In the genomic region with DNA sequence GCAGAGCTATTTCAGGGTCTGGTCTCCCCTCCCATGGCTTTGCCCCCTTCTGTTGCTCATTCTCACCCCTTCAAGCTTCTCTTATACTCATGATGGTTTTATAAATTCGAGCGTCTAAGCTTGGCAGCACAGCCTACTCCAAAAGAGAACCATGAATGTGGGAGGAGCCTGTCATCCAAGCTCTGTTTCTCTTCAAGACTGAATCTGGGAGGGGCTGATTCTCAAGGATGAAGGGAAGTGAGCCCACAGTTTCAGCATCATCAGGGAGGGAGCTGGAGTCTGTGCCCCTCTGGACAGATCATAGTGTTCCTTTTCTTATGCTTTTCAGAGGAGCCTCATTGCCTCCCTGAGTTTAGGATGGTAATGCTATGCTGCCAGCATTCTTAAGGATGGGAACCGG, we compare ENCODE assay signal across 17 cellular contexts.
DNase-seq lines count a peak whose midpoint lies in the region; ATAC-seq and TF ChIP-seq lines count a peak whose summit lies in the region.
"Had no signal": no experiment of that assay in that cellular context is flagged by ENCODE, and none has a peak within 500 bp of the region (broad histone marks: within the 10 kb centered on the region; RNA-seq: fewer than 3 reads in every experiment).

No MANE protein-coding gene starts in this region.

- H3K4me3 Mint-ChIP-seq in WTC11: no peak overlapping the region
- no peak overlapping the region for H3K4me3 Mint-ChIP-seq in natural killer cell treated with Interleukin-12 subunit alpha and Interleukin-12 subunit beta and Interleukin-15 and Interleukin-18, amount 100 ng/mL, for 72 hours
- H3K4me3 Mint-ChIP-seq: CD4-positive, alpha-beta memory T cell; HFFc6 had no signal

- WGBS in esophagus muscularis mucosa: 50% methylated on average over 3 of the region's 3 CpGs

- H3K27ac Mint-ChIP-seq in WTC11: peak overlapping the region; percentile 5; the same call in 1 of the 2 replicates
- no peak overlapping the region for H3K27ac Mint-ChIP-seq in natural killer cell treated with Interleukin-12 subunit alpha and Interleukin-12 subunit beta and Interleukin-15 and Interleukin-18, amount 100 ng/mL, for 72 hours
- H3K27ac Mint-ChIP-seq: CD4-positive, alpha-beta memory T cell; HFFc6 had no signal

- POLR2A ChIA-PET in WTC11 (lab: Charles Lee): no interaction called here

- no peaks in the 10 kb centered on the region for H3K27me3 ChIP-seq in esophagus muscularis mucosa
- no peaks in the 10 kb centered on the region for H3K27me3 ChIP-seq in muscle layer of colon (ENCODE audit: control insufficient read depth in 1 of 2, insufficient read depth in 2 of 2, low read length in 2 of 2)
- H3K27me3 ChIP-seq in stomach smooth muscle (ENCODE audit: control insufficient read depth in 1 of 2, insufficient read depth in 2 of 2, low read length in 2 of 2): no peaks in the 10 kb centered on the region

- H3K4me1 Mint-ChIP-seq in WTC11: peaks cover 59% of the 10 kb centered on the region
- no peaks in the 10 kb centered on the region for H3K4me1 Mint-ChIP-seq in natural killer cell treated with Interleukin-12 subunit alpha and Interleukin-12 subunit beta and Interleukin-15 and Interleukin-18, amount 100 ng/mL, for 72 hours (ENCODE audit: low read depth in 2 of 2)
- H3K4me1 Mint-ChIP-seq: CD4-positive, alpha-beta memory T cell had no signal

- H3K36me3 Mint-ChIP-seq in WTC11: peaks cover 6% of the 10 kb centered on the region
- H3K36me3 Mint-ChIP-seq in natural killer cell treated with Interleukin-12 subunit alpha and Interleukin-12 subunit beta and Interleukin-15 and Interleukin-18, amount 100 ng/mL, for 72 hours: no peaks in the 10 kb centered on the region
- H3K36me3 Mint-ChIP-seq: CD4-positive, alpha-beta memory T cell had no signal

- TF ChIP-seq EP300 in esophagus muscularis mucosa (IDR thresholded peaks at IDR 0.05): no peak

- intact Hi-C loops in esophagus muscularis mucosa (cut with DNase I): no loop called here

- TF ChIP-seq CTCF in WTC11 (IDR thresholded peaks at IDR 0.05) (no peak), esophagus muscularis mucosa (IDR thresholded peaks at IDR 0.05) (no peak)

- no peaks in the 10 kb centered on the region for H3K9me3 Mint-ChIP-seq in WTC11
- H3K9me3 Mint-ChIP-seq in natural killer cell treated with Interleukin-12 subunit alpha and Interleukin-12 subunit beta and Interleukin-15 and Interleukin-18, amount 100 ng/mL, for 72 hours: peaks cover 7% of the 10 kb centered on the region

- H3K36me3 ChIP-seq in esophagus muscularis mucosa: no peaks in the 10 kb centered on the region
- no peaks in the 10 kb centered on the region for H3K36me3 ChIP-seq in muscle layer of colon (ENCODE audit: insufficient read depth, low read length)
- H3K36me3 ChIP-seq in stomach smooth muscle (ENCODE audit: control insufficient read depth in 2 of 2, insufficient read depth in 2 of 2, low read length in 2 of 2): no peaks in the 10 kb centered on the region
- H3K36me3 ChIP-seq: HAP-1 had no signal

- TF ChIP-seq POLR2A in esophagus muscularis mucosa (IDR thresholded peaks at IDR 0.05; ENCODE audit: low read depth): no peak

- ATAC-seq in WTC11 (0 out of 2 replicates have a peak, but pooled peaks have one; percentile 6), HG03378 (IDR thresholded peaks at IDR 0.05; ENCODE audit: unreplicated experiment) (no peak)
- no peak for ATAC-seq in natural killer cell treated with Interleukin-12 subunit alpha and Interleukin-12 subunit beta and Interleukin-15 and Interleukin-18, amount 100 ng/mL, for 72 hours

- H3K4me3 ChIP-seq in esophagus muscularis mucosa: no peak overlapping the region
- no peak overlapping the region for H3K4me3 ChIP-seq in muscle layer of colon (ENCODE audit: low read depth in 1 of 2, low read length in 2 of 2)
- H3K4me3 ChIP-seq in stomach smooth muscle (ENCODE audit: low read length in 2 of 2): peak overlapping the region; percentile 32 to 49
- H3K4me3 ChIP-seq: HAP-1 had no signal

- no peaks in the 10 kb centered on the region for H3K9me3 ChIP-seq in esophagus muscularis mucosa
- H3K9me3 ChIP-seq in muscle layer of colon (ENCODE audit: low read length): no peaks in the 10 kb centered on the region
- peaks cover 0 to 1% of the 10 kb centered on the region in 2 donors for H3K9me3 ChIP-seq in stomach smooth muscle (ENCODE audit: control insufficient read depth in 2 of 2, low read length in 2 of 2)
- H3K9me3 ChIP-seq: HAP-1 had no signal

- H3K4me1 ChIP-seq in esophagus muscularis mucosa (peaks cover 0 to 27% (median 11%) of the 10 kb centered on the region in 4 donors), muscle layer of colon (ENCODE audit: insufficient read depth, low read length) (peaks cover 30% of the 10 kb centered on the region), stomach smooth muscle (ENCODE audit: control insufficient read depth, insufficient read depth, low read length) (peaks cover 27% of the 10 kb centered on the region)
- H3K4me1 ChIP-seq: HAP-1 had no signal

- H3K27me3 Mint-ChIP-seq in WTC11 (ENCODE audit: low read depth): no peaks in the 10 kb centered on the region
- no peaks in the 10 kb centered on the region for H3K27me3 Mint-ChIP-seq in natural killer cell treated with Interleukin-12 subunit alpha and Interleukin-12 subunit beta and Interleukin-15 and Interleukin-18, amount 100 ng/mL, for 72 hours

- no peak overlapping the region for H3K9ac ChIP-seq in muscle layer of colon (ENCODE audit: low read length)
- H3K9ac ChIP-seq in stomach smooth muscle (ENCODE audit: low read length in 2 of 2): peak overlapping the region in 1 of 2 donors; percentile 23

- H3K27ac ChIP-seq in esophagus muscularis mucosa (replicated peaks in 1 of 4) (no peak overlapping the region), muscle layer of colon (ENCODE audit: low read depth, low read length) (peak overlapping the region; percentile 65), stomach smooth muscle (ENCODE audit: low read length) (peak overlapping the region; percentile 74)

- CTCF ChIA-PET in WTC11 (lab: Charles Lee): no interaction called here

- DNase-seq in WTC11 (ENCODE audit: low spot score) (no peak), esophagus muscularis mucosa (ENCODE audit: extremely low spot score) (peak; percentile 77), NCI-H187 treated with DMSO at 0.1 percent for 48 hours (lab: John Stamatoyannopoulos, UW) (no peak), cerebellar nuclear complex (lab: John Stamatoyannopoulos, UW) (no peak)
- DNase-seq in natural killer cell treated with Interleukin-12 subunit alpha and Interleukin-12 subunit beta and Interleukin-15 and Interleukin-18, amount 100 ng/mL, for 72 hours (ENCODE audit: low spot score): no peak
- DNase-seq: C1 segment of cervical spinal cord; Calu3; CD4-positive, alpha-beta memory T cell; COR-L47; DMS53; DND-41; GOT3; HFFc6 had no signal

TF ChIP-seq in WTC11, 78 proteins besides CTCF, POLR2A, EP300 and RAD21 (continues in another document):
- no peak for TF ChIP-seq ETV6 (CRISPR knock-in tag; IDR thresholded peaks at IDR 0.05)
- no peak for TF ChIP-seq TEAD4 (CRISPR knock-in tag; IDR thresholded peaks at IDR 0.05)
- TF ChIP-seq, protein P1, sequence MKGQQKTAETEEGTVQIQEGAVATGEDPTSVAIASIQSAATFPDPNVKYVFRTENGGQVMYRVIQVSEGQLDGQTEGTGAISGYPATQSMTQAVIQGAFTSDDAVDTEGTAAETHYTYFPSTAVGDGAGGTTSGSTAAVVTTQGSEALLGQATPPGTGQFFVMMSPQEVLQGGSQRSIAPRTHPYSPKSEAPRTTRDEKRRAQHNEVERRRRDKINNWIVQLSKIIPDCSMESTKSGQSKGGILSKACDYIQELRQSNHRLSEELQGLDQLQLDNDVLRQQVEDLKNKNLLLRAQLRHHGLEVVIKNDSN (CRISPR knock-in tag; IDR thresholded peaks at IDR 0.05): no peak
- no peak for TF ChIP-seq ZNF416 (CRISPR knock-in tag; IDR thresholded peaks at IDR 0.05)
- TF ChIP-seq, protein P2, sequence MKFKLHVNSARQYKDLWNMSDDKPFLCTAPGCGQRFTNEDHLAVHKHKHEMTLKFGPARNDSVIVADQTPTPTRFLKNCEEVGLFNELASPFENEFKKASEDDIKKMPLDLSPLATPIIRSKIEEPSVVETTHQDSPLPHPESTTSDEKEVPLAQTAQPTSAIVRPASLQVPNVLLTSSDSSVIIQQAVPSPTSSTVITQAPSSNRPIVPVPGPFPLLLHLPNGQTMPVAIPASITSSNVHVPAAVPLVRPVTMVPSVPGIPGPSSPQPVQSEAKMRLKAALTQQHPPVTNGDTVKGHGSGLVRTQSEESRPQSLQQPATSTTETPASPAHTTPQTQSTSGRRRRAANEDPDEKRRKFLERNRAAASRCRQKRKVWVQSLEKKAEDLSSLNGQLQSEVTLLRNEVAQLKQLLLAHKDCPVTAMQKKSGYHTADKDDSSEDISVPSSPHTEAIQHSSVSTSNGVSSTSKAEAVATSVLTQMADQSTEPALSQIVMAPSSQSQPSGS (CRISPR knock-in tag; IDR thresholded peaks at IDR 0.05; ENCODE audit: borderline replicate concordance, low read depth): no peak
- TF ChIP-seq PRRX2 (CRISPR knock-in tag; IDR thresholded peaks at IDR 0.05): no peak
- no peak for TF ChIP-seq OVOL2 (CRISPR knock-in tag; IDR thresholded peaks at IDR 0.05; ENCODE audit: borderline replicate concordance)
- TF ChIP-seq, protein P3, sequence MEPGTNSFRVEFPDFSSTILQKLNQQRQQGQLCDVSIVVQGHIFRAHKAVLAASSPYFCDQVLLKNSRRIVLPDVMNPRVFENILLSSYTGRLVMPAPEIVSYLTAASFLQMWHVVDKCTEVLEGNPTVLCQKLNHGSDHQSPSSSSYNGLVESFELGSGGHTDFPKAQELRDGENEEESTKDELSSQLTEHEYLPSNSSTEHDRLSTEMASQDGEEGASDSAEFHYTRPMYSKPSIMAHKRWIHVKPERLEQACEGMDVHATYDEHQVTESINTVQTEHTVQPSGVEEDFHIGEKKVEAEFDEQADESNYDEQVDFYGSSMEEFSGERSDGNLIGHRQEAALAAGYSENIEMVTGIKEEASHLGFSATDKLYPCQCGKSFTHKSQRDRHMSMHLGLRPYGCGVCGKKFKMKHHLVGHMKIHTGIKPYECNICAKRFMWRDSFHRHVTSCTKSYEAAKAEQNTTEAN (CRISPR knock-in tag; IDR thresholded peaks at IDR 0.05): no peak
- TF ChIP-seq TP53 (CRISPR knock-in tag; IDR thresholded peaks at IDR 0.05): no peak

Comparison
In these comparisons a context has a peak if more than half of its experiments do, and no peak if none do; other contexts are left out.
1. H3K27ac ChIP-seq: peak in muscle layer of colon (single experiment) and stomach smooth muscle (single experiment); none in esophagus muscularis mucosa (0 of 4).
2. H3K4me3 ChIP-seq: peak in stomach smooth muscle (2 of 2); none in esophagus muscularis mucosa (0 of 4) and muscle layer of colon (0 of 2).